27 cellular contexts compared by ENCODE assay signal in the genomic region with DNA sequence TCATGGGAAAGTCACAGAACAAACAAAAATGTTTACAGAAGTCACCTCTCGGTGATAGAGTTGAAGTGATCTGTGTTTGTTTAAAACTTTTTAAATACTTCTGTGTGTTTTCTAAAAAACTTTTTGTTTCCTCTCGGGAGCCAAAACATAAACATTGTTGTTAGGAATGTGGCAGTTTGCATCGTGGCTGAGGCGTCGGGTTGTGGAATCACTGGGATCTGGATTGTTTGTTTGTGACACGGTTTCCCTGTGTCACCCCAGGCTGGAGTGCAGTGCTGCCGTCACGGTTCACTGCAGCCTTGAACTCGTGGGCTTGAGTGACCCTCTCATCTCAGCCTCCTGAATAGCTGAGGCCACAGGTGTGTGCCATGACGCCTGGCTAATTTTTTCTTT. TPM values are rescaled to one million over a fixed set of nuclear protein-coding genes. Genes with fewer than 3 reads are reported as not detected.
DNase-seq lines count a peak whose midpoint lies in the region; ATAC-seq, FAIRE-seq and TF ChIP-seq lines count a peak whose summit lies in the region.
"Had no signal": no experiment of that assay in that cellular context is flagged by ENCODE, and none has a peak within 500 bp of the region (broad histone marks: within the 10 kb centered on the region; RNA-seq: fewer than 3 reads in every experiment).

No MANE protein-coding gene starts in this region.

- H3K27me3 ChIP-seq in IMR-90 (ENCODE audit: control insufficient read depth, insufficient read depth, low read length) (no peaks in the 10 kb centered on the region), spleen (replicated peaks in 1 of 7) (no peaks in the 10 kb centered on the region)
- H3K27me3 ChIP-seq: ovary, Peyer's patch had no signal

- H3K23ac ChIP-seq in IMR-90 (ENCODE audit: low read depth, low read length) = no peak overlapping the region

- no peak overlapping the region for H3K14ac ChIP-seq in IMR-90 (replicated peaks; ENCODE audit: low read depth, low read length)

- no peak overlapping the region for H3K9ac ChIP-seq in IMR-90 (ENCODE audit: low read depth, low read length)

- dilution Hi-C loops in IMR-90 (cut with HindIII; ENCODE audit: low sequenced_read_pairs, unreplicated experiment) = no loop called here

- H3K9me3 ChIP-seq in A549 (no peaks in the 10 kb centered on the region), IMR-90 (ENCODE audit: control insufficient read depth, insufficient read depth, low read length) (no peaks in the 10 kb centered on the region), spleen (no peaks in the 10 kb centered on the region)
- H3K9me3 ChIP-seq: HAP-1, ovary, Peyer's patch had no signal

- H4K91ac ChIP-seq in IMR-90 (ENCODE audit: insufficient read depth, low read depth, low read length) = no peak overlapping the region

- no TSS peak for BruUV-seq in IMR-90 (replicated peaks; lab: Mats Ljungman, UMichigan)

- TF ChIP-seq POLR2A in A549 (IDR thresholded peaks at IDR 0.05; ENCODE audit: low read length) = no peak
- no peak for TF ChIP-seq POLR2A in IMR-90 (IDR thresholded peaks at IDR 0.05; ENCODE audit: low read depth, low read length)
- TF ChIP-seq POLR2A in spleen (IDR thresholded peaks at IDR 0.05) = no peak

- H4K5ac ChIP-seq in IMR-90 (ENCODE audit: low read depth, low read length) = no peak overlapping the region

- peak in 1 of 2 experiments; percentile 19 for DNase-seq in A549 (ENCODE audit: low read depth in 1 of 2, low spot score in 1 of 2)
- no peak for DNase-seq in IMR-90
- peak; percentile 63 for DNase-seq in fibroblast of villous mesenchyme (ENCODE audit: low read depth)
- DNase-seq in spleen = peak; percentile 35
- no peak for DNase-seq in A172 (ENCODE audit: low spot score)
- DNase-seq: activated CD4-positive, alpha-beta memory T cell treated with anti-CD3 and anti-CD28 coated beads for 36 hours; activated effector memory CD4-positive, alpha-beta T cell treated with Interleukin-2 at 50 U/mL for 16 hours; activated naive CD8-positive, alpha-beta T cell treated with anti-CD3 and anti-CD28 coated beads, Interleukin-2, amount 10 ng/mL, durations not matched to agents 7 days and 5 days; cerebellar nuclear complex; effector CD4-positive, alpha-beta T cell; erythroblast; KBM-7; left colon; mesendoderm; MM.1S; naive B cell; NCI-H146; NCI-H524 treated with DMSO at 0.1 percent for 48 hours; right cardiac atrium; T-helper 2 cell had no signal

- H3K27ac ChIP-seq in A549 (no peak overlapping the region), IMR-90 (ENCODE audit: insufficient read depth, low read length) (no peak overlapping the region), spleen (no peak overlapping the region)

- ATAC-seq in A549 (peak in 1 of 2 experiments; percentile 34; a peak in 3 of 6 replicates), IMR-90 (ENCODE audit: low read depth) (no peak), HG03460 (IDR thresholded peaks at IDR 0.05; ENCODE audit: unreplicated experiment) (no peak), HG03457 (IDR thresholded peaks at IDR 0.05; ENCODE audit: unreplicated experiment) (no peak), HG02610 (IDR thresholded peaks at IDR 0.05; ENCODE audit: unreplicated experiment) (no peak)
- ATAC-seq: left colon, right cardiac atrium had no signal

- no peak for FAIRE-seq in A549 (lab: Jason Lieb, UNC)
- FAIRE-seq: A204.1 had no signal

- H2BK120ac ChIP-seq in IMR-90 (ENCODE audit: low read depth, low read length) = no peak overlapping the region

- no peak overlapping the region for H3K4me3 ChIP-seq in A549
- no peak overlapping the region for H3K4me3 ChIP-seq in IMR-90 (ENCODE audit: insufficient read depth, low read depth, low read length)
- H3K4me3 ChIP-seq in fibroblast of villous mesenchyme (ENCODE audit: low read depth, low read length) = peak overlapping the region; percentile 9
- no peak overlapping the region for H3K4me3 ChIP-seq in spleen
- H3K4me3 ChIP-seq: HAP-1, ovary, Peyer's patch had no signal

- H3K4me2 ChIP-seq in A549 (0 out of 3 replicates have a peak overlapping the region, but pooled peaks have one; percentile 1), IMR-90 (ENCODE audit: low read depth, low read length) (no peak overlapping the region)

- no peak overlapping the region for H2BK15ac ChIP-seq in IMR-90 (ENCODE audit: low read depth, low read length)

- H4K8ac ChIP-seq in IMR-90 (ENCODE audit: low read depth in 2 of 2, low read length in 2 of 2) = peak overlapping the region in 1 of 2 experiments; percentile 12; a peak in 1 of 4 replicates

- H3K18ac ChIP-seq in IMR-90 (ENCODE audit: low read depth, low read length) = no peak overlapping the region

- no peak overlapping the region for H2BK20ac ChIP-seq in IMR-90 (ENCODE audit: low read depth, low read length)

- no peak overlapping the region for H2BK5ac ChIP-seq in IMR-90 (ENCODE audit: low read depth, low read length, poor library complexity, severe bottlenecking)

- TF ChIP-seq CTCF in A549 (IDR thresholded peaks at IDR 0.05) (no peak), IMR-90 (conservative IDR thresholded peaks at IDR 0.05; ENCODE audit: low read depth, low read length) (no peak), fibroblast of villous mesenchyme (IDR thresholded peaks at IDR 0.05; ENCODE audit: insufficient read depth, low read depth, low read length) (no peak), spleen (IDR thresholded peaks at IDR 0.05 in 8 of 11, conservative IDR thresholded peaks at IDR 0.05 in 3 of 11) (no peak)

- POLR2A ChIA-PET in A549 (lab: Yijun Ruan, JAX) (no interaction called here), IMR-90 (lab: Charles Lee; ENCODE audit: unreplicated experiment) (no interaction called here)

- no peak overlapping the region for H2AK5ac ChIP-seq in IMR-90 (ENCODE audit: low read depth, low read length)

- H4K20me1 ChIP-seq in IMR-90 (ENCODE audit: insufficient read depth, low read length) = no peaks in the 10 kb centered on the region

- in situ Hi-C loops in IMR-90 (cut with MboI; ENCODE audit: low sequenced_read_pairs) = no loop called here

- H2AFZ ChIP-seq in IMR-90 (replicated peaks; ENCODE audit: low read length, poor library complexity) = peak overlapping the region; percentile 40

- TF ChIP-seq RAD21 in A549 (conservative IDR thresholded peaks at IDR 0.05 in 1 of 2, IDR thresholded peaks at IDR 0.05 in 1 of 2) (no peak), IMR-90 (IDR thresholded peaks at IDR 0.05; ENCODE audit: low read length) (no peak)

- no peaks in the 10 kb centered on the region; the same call in 1 of the 2 replicates for H3K9me1 ChIP-seq in IMR-90 (ENCODE audit: insufficient read depth, low read length)

- intact Hi-C loops in IMR-90 (cut with micrococcal nuclease) = no loop called here
- intact Hi-C loops in spleen (cut with DNase I; ENCODE audit: low total_unique reads) = no loop called here

- H3K36me3 ChIP-seq in IMR-90 (ENCODE audit: control insufficient read depth, insufficient read depth, low read length) = no peaks in the 10 kb centered on the region
- H3K36me3 ChIP-seq in spleen = no peaks in the 10 kb centered on the region
- H3K36me3 ChIP-seq: HAP-1, ovary, Peyer's patch had no signal

- CTCF ChIA-PET in A549 (lab: Yijun Ruan, JAX) = no interaction called here
- CTCF ChIA-PET in IMR-90 (lab: Yijun Ruan, JAX) = no interaction called here

- H3K4me1 ChIP-seq in A549 (peaks cover 8% of the 10 kb centered on the region; the same call in 1 of the 3 replicates), IMR-90 (ENCODE audit: control insufficient read depth, insufficient read depth, low read length) (peaks cover 3% of the 10 kb centered on the region; the same call in 1 of the 2 replicates), spleen (peaks cover 0 to 38% (median 7%) of the 10 kb centered on the region in 6 donors)
- H3K4me1 ChIP-seq: HAP-1 had no signal

- WGBS in A549 (ENCODE audit: missing lambda C conversion rate) = 36% methylated on average over 10 of the region's 10 CpGs
- WGBS in IMR-90 (ENCODE audit: extremely low coverage in 2 of 2, insufficient read length in 1 of 2), 2 experiments = no CpG with 5 or more reads among the region's 10 CpGs
- WGBS in spleen, 5 donors = 69 to 75% (median 74%) methylated on average over 10 of the region's 10 CpGs

- H3K4ac ChIP-seq in IMR-90 (ENCODE audit: low read depth, low read length) = no peak overlapping the region

- no peak overlapping the region for H3K56ac ChIP-seq in IMR-90 (ENCODE audit: extremely low read depth, insufficient read depth, low read length)

- TF ChIP-seq EP300 in A549 (IDR thresholded peaks at IDR 0.05) = no peak

- no peak overlapping the region for H2AK9ac ChIP-seq in IMR-90 (replicated peaks; ENCODE audit: low read depth, low read length, poor library complexity)

- H3K79me1 ChIP-seq in IMR-90 (ENCODE audit: low read depth in 1 of 2, low read length in 2 of 2) = no peaks in the 10 kb centered on the region

TF ChIP-seq in A549, 52 proteins besides CTCF, POLR2A, EP300 and RAD21 (continues in another document):
- TF ChIP-seq JUNB (IDR thresholded peaks at IDR 0.05) = no peak
- TF ChIP-seq CEBPB (IDR thresholded peaks at IDR 0.05) = no peak
- no peak for TF ChIP-seq CBX8 (IDR thresholded peaks at IDR 0.05)
- TF ChIP-seq MAFK (IDR thresholded peaks at IDR 0.05; ENCODE audit: partially characterized antibody) = no peak
- no peak for TF ChIP-seq ZSCAN20 (CRISPR knock-in tag; IDR thresholded peaks at IDR 0.05)
- TF ChIP-seq ZFP36 (IDR thresholded peaks at IDR 0.05; ENCODE audit: borderline replicate concordance, partially characterized antibody) = no peak
- TF ChIP-seq CHD4 (IDR thresholded peaks at IDR 0.05; ENCODE audit: borderline replicate concordance) = no peak

RNA-seq across cellular contexts. Expression of a gene that starts 29.0 kb away (rescaled TPM):
- polyA plus RNA-seq in A549 (2011; rRNA removed) = 129 and 130 TPM in 2 replicates
- 121 and 125 TPM in 2 replicates for polyA plus RNA-seq in A549 (2012; cell fraction: cytosol; rRNA removed)
- polyA plus RNA-seq in A549 (2012; cell fraction: nucleus; rRNA removed) = 695 and 869 TPM in 2 replicates
- 55.5 to 60.7 TPM (median 57.5 TPM) in 3 replicates for polyA plus RNA-seq in A549 (2017; fragmentation: RNase III; extraction: RNeasy Plus Mini Kit Qiagen cat#74134 plus additional on column Dnase treatment)
- polyA minus RNA-seq in A549 (2011; rRNA and poly(A)+ RNA removed) = 108 and 152 TPM in 2 replicates
- total RNA-seq in IMR-90 (2012; rRNA removed) = 113 and 129 TPM in 2 replicates
- 155 and 239 TPM in 2 replicates for polyA plus RNA-seq in IMR-90 (2012; rRNA removed)
- polyA plus RNA-seq in IMR-90 (2012; cell fraction: cytosol; rRNA removed) = 84.1 and 183 TPM in 2 replicates
- 1,009 and 1,044 TPM in 2 replicates for polyA plus RNA-seq in IMR-90 (2012; cell fraction: nucleus; rRNA removed; ENCODE audit: low replicate concordance)
- total RNA-seq in fibroblast of villous mesenchyme = 73.4 and 85.4 TPM in 2 replicates
- 100 to 1,000 TPM; 103 to 181 (median 154) TPM for total RNA-seq in spleen
- polyA plus RNA-seq in spleen = 10 to 100 TPM; 33.2 to 59.5 (median 54.9) TPM
- 103 and 123 TPM in 2 replicates for total RNA-seq in A172 (2014; rRNA removed; shearing (Covaris generic))

Comparison
In these comparisons a context has a peak if more than half of its experiments do, and no peak if none do; other contexts are left out.
1. DNase-seq: peak in fibroblast of villous mesenchyme (single experiment) and spleen (single experiment); none in IMR-90 (single experiment) and A172 (single experiment).